25 cellular contexts compared by ENCODE assay signal in genomic region chr6:169296170-169296569, GRCh38. TPM values are rescaled to one million over a fixed set of nuclear protein-coding genes. Genes with fewer than 3 reads are reported as not detected.
DNase-seq lines count a peak whose midpoint lies in the region; ATAC-seq, FAIRE-seq and TF ChIP-seq lines count a peak whose summit lies in the region.
"Had no signal": no experiment of that assay in that cellular context is flagged by ENCODE, and none has a peak within 500 bp of the region (broad histone marks: within the 10 kb centered on the region; RNA-seq: fewer than 3 reads in every experiment).

No MANE protein-coding gene starts in this region.

- TF ChIP-seq CTCF in HepG2 (CRISPR knock-in tag; IDR thresholded peaks at IDR 0.05) (no peak), right lobe of liver (IDR thresholded peaks at IDR 0.05) (no peak), bronchial epithelial cell (IDR thresholded peaks at IDR 0.05; ENCODE audit: insufficient read depth, low read length, severe bottlenecking) (no peak), foreskin keratinocyte (conservative IDR thresholded peaks at IDR 0.05) (no peak), vagina (IDR thresholded peaks at IDR 0.05) (no peak)

- FAIRE-seq in HepG2 (lab: Jason Lieb, UNC) (peak; percentile 30), bronchial epithelial cell (lab: Jason Lieb, UNC) (no peak)
- FAIRE-seq: GM12891, RCC 7860 had no signal

- in situ Hi-C loops in HepG2 (cut with HindIII; ENCODE audit: extremely low pct_ligation_motif_present, low pct_unique_long_range_greater_than_20kb): no loop called here

- 0 out of 2 replicates have a peak overlapping the region, but pooled peaks have one; percentile 8 for H3K4me2 ChIP-seq in HepG2 (ENCODE audit: low read depth, low read length)

- TF ChIP-seq EP300 in HepG2 (IDR thresholded peaks at IDR 0.05; ENCODE audit: low read depth in 2 of 2, low read length in 2 of 2) (peak in 1 of 2 experiments; percentile 46; a peak in 2 of 4 replicates), HepG2 (CRISPR knock-in tag; IDR thresholded peaks at IDR 0.05; ENCODE audit: borderline replicate concordance) (no peak)

- H3K4me3 ChIP-seq in HepG2 (replicated peaks in 1 of 3; ENCODE audit: insufficient read depth in 1 of 3, low read depth in 2 of 3, low read length in 3 of 3) (no peak overlapping the region), right lobe of liver (no peak overlapping the region), bronchial epithelial cell (ENCODE audit: low read depth, low read length) (no peak overlapping the region), vagina (no peak overlapping the region)
- H3K4me3 ChIP-seq: MG63 had no signal

- DNase-seq in HepG2 (ENCODE audit: low spot score) (peak; percentile 71), right lobe of liver (no peak), bronchial epithelial cell (ENCODE audit: low read depth) (peak; percentile 87), foreskin keratinocyte (peak; percentile 62 to 81), GF-D8 (lab: John Stamatoyannopoulos, UW) (no peak), NCI-H1694 (lab: John Stamatoyannopoulos, UW) (no peak), vagina (ENCODE audit: extremely low spot score in 2 of 2) (no peak)
- DNase-seq: BE2C; Caco-2; CD4-positive, CD25-positive, alpha-beta regulatory T cell; DMS 273 treated with DMSO at 0.1 percent for 48 hours; DND-41; GOT3; HCEC 1CT; Kasumi-1; MG63; NCI-H1417; NCI-H187; NCI-H446; NCI-H526; SHP77 had no signal

- H2AFZ ChIP-seq in HepG2 (ENCODE audit: low read length): peak overlapping the region; percentile 12

- CTCF ChIA-PET in HepG2 (lab: Yijun Ruan, JAX; ENCODE audit: low intra/inter-chr PET ratio, low total read pairs): no interaction called here

- no peaks in the 10 kb centered on the region for H3K79me2 ChIP-seq in HepG2 (ENCODE audit: insufficient read depth, low read length)

- WGBS in HepG2 (ENCODE audit: low lambda C conversion rate): 7% methylated on average over 1 of the region's 1 CpG
- 23% methylated on average over 1 of the region's 1 CpG for WGBS in right lobe of liver (ENCODE audit: insufficient coverage, low coverage, low lambda C conversion rate, missing lambda C conversion rate)

- H3K4me1 ChIP-seq in HepG2 (ENCODE audit: insufficient read depth, low read length): peaks cover 59% of the 10 kb centered on the region
- no peaks in the 10 kb centered on the region for H3K4me1 ChIP-seq in right lobe of liver
- H3K4me1 ChIP-seq in foreskin keratinocyte: peaks cover 29% of the 10 kb centered on the region
- peaks cover 22% of the 10 kb centered on the region for H3K4me1 ChIP-seq in vagina
- H3K4me1 ChIP-seq: BE2C had no signal

- POLR2A ChIA-PET in HepG2 (lab: Yijun Ruan, JAX): no interaction called here

- no peaks in the 10 kb centered on the region for H3K36me3 ChIP-seq in HepG2 (replicated peaks in 1 of 2; ENCODE audit: control insufficient read depth in 1 of 2, insufficient read depth in 2 of 2, low read length in 2 of 2)
- H3K36me3 ChIP-seq in right lobe of liver: no peaks in the 10 kb centered on the region
- H3K36me3 ChIP-seq in bronchial epithelial cell (ENCODE audit: control insufficient read depth, insufficient read depth, low read length): no peaks in the 10 kb centered on the region
- no peaks in the 10 kb centered on the region for H3K36me3 ChIP-seq in vagina
- H3K36me3 ChIP-seq: BE2C, MG63 had no signal

- ATAC-seq in HepG2 (peak; percentile 30), right lobe of liver (no peak), foreskin keratinocyte (peak; percentile 8), HG02610 (IDR thresholded peaks at IDR 0.05; ENCODE audit: unreplicated experiment) (no peak)

- H3K27ac ChIP-seq in HepG2 (ENCODE audit: extremely low read length, insufficient read depth, low read length) (peak overlapping the region; percentile 38), right lobe of liver (no peak overlapping the region), foreskin keratinocyte (no peak overlapping the region), vagina (no peak overlapping the region)

- H3K27me3 ChIP-seq in HepG2 (ENCODE audit: control insufficient read depth in 1 of 2, insufficient read depth in 2 of 2, low read length in 2 of 2) (no peaks in the 10 kb centered on the region), right lobe of liver (no peaks in the 10 kb centered on the region), bronchial epithelial cell (ENCODE audit: control insufficient read depth, insufficient read depth, low read length) (no peaks in the 10 kb centered on the region), foreskin keratinocyte (no peaks in the 10 kb centered on the region), vagina (no peaks in the 10 kb centered on the region)
- H3K27me3 ChIP-seq: BE2C, MG63 had no signal

- BruUV-seq in HepG2 (replicated peaks; lab: Mats Ljungman, UMichigan): no TSS peak

- no peaks in the 10 kb centered on the region for H4K20me1 ChIP-seq in HepG2 (ENCODE audit: insufficient read depth, low read length)

- peaks cover 13% of the 10 kb centered on the region for H3K9me3 ChIP-seq in HepG2 (ENCODE audit: low read length)
- peaks cover 0 to 4% (median 0%) of the 10 kb centered on the region in 4 donors for H3K9me3 ChIP-seq in right lobe of liver
- H3K9me3 ChIP-seq in vagina: no peaks in the 10 kb centered on the region
- H3K9me3 ChIP-seq: BE2C, Caco-2 had no signal

- intact Hi-C loops in HepG2 (cut with micrococcal nuclease; ENCODE audit: unreplicated experiment) (no loop called here), right lobe of liver (cut with DNase I) (no loop called here), vagina (cut with DNase I) (no loop called here)

- no peak for TF ChIP-seq POLR2A in HepG2 (IDR thresholded peaks at IDR 0.05; ENCODE audit: insufficient read depth in 1 of 2, low read depth in 2 of 2, low read length in 2 of 2)
- TF ChIP-seq POLR2A in right lobe of liver (IDR thresholded peaks at IDR 0.05): no peak
- no peak for TF ChIP-seq POLR2A in vagina (IDR thresholded peaks at IDR 0.05)

- no peak overlapping the region for H3K9ac ChIP-seq in HepG2 (ENCODE audit: insufficient read depth, low read depth, low read length)

- TF ChIP-seq RAD21 in HepG2 (CRISPR knock-in tag; IDR thresholded peaks at IDR 0.05): no peak

TF ChIP-seq in HepG2, 621 proteins besides CTCF, POLR2A, EP300 and RAD21 (continues in another document):
- no peak for TF ChIP-seq STAT5B (CRISPR knock-in tag; IDR thresholded peaks at IDR 0.05)
- TF ChIP-seq MED1 (CRISPR knock-in tag; IDR thresholded peaks at IDR 0.05): peak; percentile 64; the same call in 1 of the 2 replicates
- TF ChIP-seq ZEB1 (IDR thresholded peaks at IDR 0.05; ENCODE audit: insufficient replicate concordance, low read depth): no peak
- no peak for TF ChIP-seq ZNF780A (CRISPR knock-in tag; IDR thresholded peaks at IDR 0.05)
- TF ChIP-seq ZNF136 (CRISPR knock-in tag; IDR thresholded peaks at IDR 0.05; ENCODE audit: low read depth): no peak
- no peak for TF ChIP-seq SOX13 (IDR thresholded peaks at IDR 0.05)
- peak in 1 of 2 experiments; percentile 50; a peak in 1 of 4 replicates for TF ChIP-seq SOX13 (CRISPR knock-in tag; conservative IDR thresholded peaks at IDR 0.05 in 1 of 2, IDR thresholded peaks at IDR 0.05 in 1 of 2)
- no peak for TF ChIP-seq KAT7 (CRISPR knock-in tag; IDR thresholded peaks at IDR 0.05; ENCODE audit: borderline replicate concordance)
- 0 out of 2 replicates have a peak, but pooled peaks have one; percentile 47 for TF ChIP-seq SALL2 (CRISPR knock-in tag; IDR thresholded peaks at IDR 0.05)
- no peak for TF ChIP-seq ZNF543 (CRISPR knock-in tag; IDR thresholded peaks at IDR 0.05)
- peak; percentile 26; the same call in 1 of the 2 replicates for TF ChIP-seq ETV5 (CRISPR knock-in tag; IDR thresholded peaks at IDR 0.05; ENCODE audit: borderline replicate concordance)
- no peak for TF ChIP-seq ZBTB3 (CRISPR knock-in tag; IDR thresholded peaks at IDR 0.05; ENCODE audit: borderline replicate concordance, low read depth)
- peak; percentile 42; the same call in 1 of the 2 replicates for TF ChIP-seq ZFY (CRISPR knock-in tag; IDR thresholded peaks at IDR 0.05)
- no peak for TF ChIP-seq ZNF329 (CRISPR knock-in tag; IDR thresholded peaks at IDR 0.05; ENCODE audit: low read depth)
- peak; percentile 88 for TF ChIP-seq ZNF12 (CRISPR knock-in tag; IDR thresholded peaks at IDR 0.05)
- peak; percentile 74; the same call in 1 of the 2 replicates for TF ChIP-seq HMG20A (CRISPR knock-in tag; IDR thresholded peaks at IDR 0.05; ENCODE audit: borderline replicate concordance)
- peak; percentile 32; the same call in 1 of the 2 replicates for TF ChIP-seq THAP11 (CRISPR knock-in tag; IDR thresholded peaks at IDR 0.05)

RNA-seq across cellular contexts. Expression of gene THBS2, which starts 42.5 kb away (rescaled TPM):
- total RNA-seq in HepG2 (2016; rRNA removed; fragmentation: Illumina TruSeq; extraction: Trizol) (0.08 and 0.15 TPM in 2 replicates), right lobe of liver (10 to 100 TPM in 1 of 6 experiments, 1 to 10 TPM in 5; 2.7 to 28.7 (median 7.8) TPM), bronchial epithelial cell (3.6 and 8.7 TPM in 2 replicates), foreskin keratinocyte (345 and 346 TPM in 2 replicates), vagina (86.4 TPM)
- total RNA-seq in HepG2 (2016; cell fraction: cytosol; rRNA removed; fragmentation: Illumina TruSeq; extraction: Trizol; ENCODE audit: low read depth): not detected in 2 replicates
- 0.10 and 0.30 TPM in 2 replicates for total RNA-seq in HepG2 (2016; cell fraction: insoluble cytoplasmic fraction; rRNA removed; fragmentation: Illumina TruSeq; extraction: Trizol)
- 0.31 TPM in 1 of 2 replicates, not detected in the other for total RNA-seq in HepG2 (2016; cell fraction: membrane; rRNA removed; fragmentation: Illumina TruSeq; extraction: Trizol)
- total RNA-seq in HepG2 (2016; cell fraction: nucleus; rRNA removed; fragmentation: Illumina TruSeq; extraction: Trizol): 0.31 and 0.41 TPM in 2 replicates
- polyA plus RNA-seq in HepG2 (2011; rRNA removed) (0.12 and 0.26 TPM in 2 replicates), foreskin keratinocyte (85.3 and 98.3 TPM in 2 replicates)
- 0.05 and 0.24 TPM in 2 replicates for polyA plus RNA-seq in HepG2 (2011; cell fraction: cytosol; rRNA removed)
- 0.28 and 0.40 TPM in 2 replicates for polyA plus RNA-seq in HepG2 (2011; cell fraction: nucleus; rRNA removed)
- polyA plus RNA-seq in HepG2 (2012): 0.05 and 0.27 TPM in 2 replicates
- polyA plus RNA-seq in HepG2 (2016; cell fraction: cytosol; fragmentation: Illumina TruSeq; extraction: Trizol; ENCODE audit: low read depth): 0.05 TPM in 1 of 2 replicates, not detected in the other
- polyA plus RNA-seq in HepG2 (2016; cell fraction: insoluble cytoplasmic fraction; fragmentation: Illumina TruSeq; extraction: Trizol; ENCODE audit: low read depth): not detected in 2 replicates
- not detected in 2 replicates for polyA plus RNA-seq in HepG2 (2016; cell fraction: membrane; fragmentation: Illumina TruSeq; extraction: Trizol; ENCODE audit: low read depth)
- 0.48 and 1.0 TPM in 2 replicates for polyA plus RNA-seq in HepG2 (2016; cell fraction: nucleus; fragmentation: Illumina TruSeq; extraction: Trizol; ENCODE audit: insufficient read depth, low read depth)
- polyA minus RNA-seq in HepG2 (2011; rRNA and poly(A)+ RNA removed; ENCODE audit: low replicate concordance): 0.75 and 0.82 TPM in 2 replicates
- 0.20 TPM in 1 of 2 replicates, not detected in the other for polyA minus RNA-seq in HepG2 (2011; cell fraction: cytosol; rRNA and poly(A)+ RNA removed)
- 0.13 and 0.75 TPM in 2 replicates for polyA minus RNA-seq in HepG2 (2011; cell fraction: nucleus; rRNA and poly(A)+ RNA removed)
- total RNA-seq: CD4-positive, CD25-positive, alpha-beta regulatory T cell; OCI-LY7 had no signal

Comparison
In these comparisons a context has a peak if more than half of its experiments do, and no peak if none do; other contexts are left out.
1. ATAC-seq: peak in HepG2 (single experiment) and foreskin keratinocyte (single experiment); none in right lobe of liver (0 of 4) and HG02610 (single experiment).
2. DNase-seq: peak in HepG2 (single experiment), bronchial epithelial cell (single experiment) and foreskin keratinocyte (2 of 2); none in right lobe of liver (0 of 3), GF-D8 (single experiment), NCI-H1694 (single experiment) and vagina (0 of 2).